In the genomic region with DNA sequence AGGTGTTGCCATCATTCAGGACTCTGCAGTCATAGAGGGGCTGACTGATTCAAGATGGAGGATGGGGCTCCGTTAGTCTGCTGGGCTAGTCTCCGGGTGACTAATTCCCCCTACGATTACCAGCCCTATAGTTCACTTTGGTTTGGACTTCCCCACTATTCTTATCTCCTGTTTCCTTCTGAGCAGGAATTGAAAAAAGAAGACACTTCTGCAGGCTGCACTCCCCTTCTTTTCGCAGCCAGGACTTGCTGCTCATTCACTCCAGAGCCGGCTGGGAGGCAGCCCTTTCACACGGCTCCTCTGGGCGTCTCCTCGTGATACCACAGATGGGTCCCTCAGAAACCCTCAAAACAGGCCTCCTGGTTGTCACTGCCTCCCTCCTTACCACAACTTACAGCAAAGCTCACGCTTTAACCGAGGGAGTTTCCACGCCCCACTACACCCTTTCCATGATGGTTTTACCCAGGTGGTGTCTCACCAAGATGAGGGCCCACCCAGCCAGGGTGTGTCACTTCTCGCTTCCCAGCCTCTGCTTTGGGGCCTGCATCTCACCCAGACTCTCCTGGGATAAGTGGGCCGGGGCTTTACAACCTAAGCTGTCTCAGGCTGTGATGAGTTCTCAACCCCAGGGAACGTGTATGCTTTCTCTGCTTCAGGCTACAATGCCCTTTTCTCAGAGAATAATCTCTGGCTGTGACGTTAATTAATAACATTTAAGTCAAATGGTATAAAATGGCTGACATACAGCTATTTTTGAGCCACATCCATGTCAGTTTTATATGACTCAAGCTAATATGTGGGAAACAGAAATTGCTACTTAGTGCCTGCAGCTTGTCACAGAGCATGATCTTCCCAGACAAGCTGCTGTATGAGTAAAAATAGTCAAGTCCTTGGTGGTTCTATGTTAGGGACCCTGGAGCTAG, we compare ENCODE assay signal across 9 cellular contexts.
A peak's percentile ranks its signal among the peaks of the same experiment; 100 is the strongest.
DNase-seq lines count a peak whose midpoint lies in the region; ATAC-seq lines count a peak whose summit lies in the region.
"Had no signal": no experiment of that assay in that cellular context is flagged by ENCODE, and none has a peak within 500 bp of the region (broad histone marks: within the 10 kb centered on the region; RNA-seq: fewer than 3 reads in every experiment).

No MANE protein-coding gene starts in this region.

- ATAC-seq in HG02852 (IDR thresholded peaks at IDR 0.05; ENCODE audit: unreplicated experiment) (peak; percentile 67), HG02763 (IDR thresholded peaks at IDR 0.05; ENCODE audit: unreplicated experiment) (no peak), HG03108 (IDR thresholded peaks at IDR 0.05; ENCODE audit: unreplicated experiment) (no peak), HG02571 (IDR thresholded peaks at IDR 0.05; ENCODE audit: unreplicated experiment) (no peak)

- DNase-seq in activated CD8-positive, alpha-beta memory T cell treated with anti-CD3 and anti-CD28 coated beads for 4 hours (ENCODE audit: low read depth in 2 of 2): peak; percentile 64 to 74
- DNase-seq in effector CD8-positive, alpha-beta T cell (lab: John Stamatoyannopoulos, UW): peak; percentile 22
- peak; percentile 64 to 75 for DNase-seq in stimulated activated CD8-positive, alpha-beta memory T cell treated with anti-CD3 and anti-CD28 coated beads, Interleukin-2, amount 100 ng/mL, for 48 hours (ENCODE audit: low read depth in 2 of 2)
- no peak for DNase-seq in kidney tubule cell (ENCODE audit: low spot score)
- DNase-seq: GOT3 had no signal
